Comparison of ENCODE assay signal across 3 cellular contexts in genomic region chr12:57022324-57022723, GRCh38. TPM values are rescaled to one million over a fixed set of nuclear protein-coding genes. Genes with fewer than 3 reads are reported as not detected.
"Had no signal": no experiment of that assay in that cellular context is flagged by ENCODE, and none has a peak within 500 bp of the region (broad histone marks: within the 10 kb centered on the region; RNA-seq: fewer than 3 reads in every experiment).

No MANE protein-coding gene starts in this region.

RNA-seq across cellular contexts. Expression of gene TAC3, which starts 6.0 kb away (rescaled TPM):
- total RNA-seq: HT-29, Right ventricle myocardium superior, SJSA1 had no signal

RNA-seq across cellular contexts. Expression of gene MYO1A, which starts 27.6 kb away (rescaled TPM):
- total RNA-seq: SJSA1 had no signal
